ENCODE assay signal across 8 cellular contexts in the genomic region with DNA sequence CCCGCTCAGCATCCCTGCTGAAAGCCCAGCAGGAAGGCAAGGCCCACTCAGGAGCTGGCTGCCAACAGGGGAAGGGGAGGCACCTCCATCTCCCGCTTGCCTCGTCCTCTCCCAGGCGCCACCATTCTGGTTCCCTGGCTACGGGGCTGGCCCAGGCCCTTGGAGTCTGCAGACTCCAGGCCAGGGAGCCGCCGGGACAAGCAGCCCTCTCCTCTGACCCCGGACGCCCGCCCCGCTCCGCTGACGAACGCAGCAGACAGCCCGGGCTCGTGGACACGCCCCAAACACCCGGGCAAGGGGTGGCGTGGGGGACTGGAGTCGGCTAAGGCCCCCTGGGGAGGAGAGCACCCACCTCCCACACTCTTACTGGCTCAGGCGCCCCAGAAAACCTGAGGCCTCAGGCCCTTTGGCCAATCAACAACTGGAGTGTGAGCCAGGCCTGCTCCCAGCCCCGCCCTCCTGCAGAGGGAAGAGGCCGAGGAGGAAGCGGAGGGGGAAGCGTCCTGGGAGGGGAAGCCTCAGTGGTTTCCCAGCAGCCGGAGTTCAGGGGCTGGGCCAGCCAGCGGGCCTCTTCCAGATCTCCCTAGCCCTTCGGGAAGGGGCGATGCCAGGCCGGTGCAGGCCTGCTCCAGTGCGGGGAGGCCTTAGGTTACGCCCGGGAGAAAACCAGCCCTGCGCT. TPM values are rescaled to one million over a fixed set of nuclear protein-coding genes. Genes with fewer than 3 reads are reported as not detected.
DNase-seq lines count a peak whose midpoint lies in the region; ATAC-seq and TF ChIP-seq lines count a peak whose summit lies in the region.

No MANE protein-coding gene starts in this region.

- peak overlapping the region; percentile 14 for H3K4me3 ChIP-seq in epithelial cell of esophagus (ENCODE audit: low read length)
- H3K4me3 ChIP-seq in mesodermal cell (ENCODE audit: extremely low read depth, insufficient read depth, low read length, poor library complexity, severe bottlenecking) = peak overlapping the region; percentile 24

- 7 to 8% methylated on average over 19 to 30 of the region's 34 CpGs for WGBS in mesodermal cell (ENCODE audit: insufficient coverage in 2 of 2), 2 experiments

- H3K4me1 ChIP-seq in mesodermal cell (ENCODE audit: control insufficient read depth, insufficient read depth, low read length, poor library complexity, severe bottlenecking) = peaks cover 44% of the 10 kb centered on the region

- no peaks in the 10 kb centered on the region for H3K36me3 ChIP-seq in mesodermal cell (ENCODE audit: control insufficient read depth, insufficient read depth, low read length)

- in situ Hi-C loops in GM18951 (cut with MboI; ENCODE audit: low sequenced_read_pairs, unreplicated experiment) = no loop called here

- no peak for TF ChIP-seq CTCF in epithelial cell of esophagus (IDR thresholded peaks at IDR 0.05; ENCODE audit: insufficient read depth, low read depth, low read length, missing control alignments)

- DNase-seq in AG08395 (ENCODE audit: low spot score) = peak; percentile 73
- DNase-seq in NCI-H526 treated with DMSO at 0.1 percent for 48 hours (lab: John Stamatoyannopoulos, UW) = peak; percentile 38
- DNase-seq in activated T-cell treated with anti-CD3 and anti-CD28 coated beads for 48 hours (ENCODE audit: low read depth) = peak; percentile 58
- DNase-seq in epithelial cell of esophagus (ENCODE audit: low read depth) = peak; percentile 93
- peak; percentile 10 for DNase-seq in stimulated activated naive CD4-positive, alpha-beta T cell treated with Interleukin-2 at 50 U/mL for 16 hours (lab: John Stamatoyannopoulos, UW)

- peak overlapping the region; percentile 99 for H3K27ac ChIP-seq in mesodermal cell (ENCODE audit: low read depth, low read length, severe bottlenecking)

- H3K9me3 ChIP-seq in mesodermal cell (ENCODE audit: control insufficient read depth, low read length) = no peaks in the 10 kb centered on the region

- no peak for ATAC-seq in GM18909 (IDR thresholded peaks at IDR 0.05; ENCODE audit: poor library complexity, unreplicated experiment)

- peak; percentile 56 for TF ChIP-seq POLR2A in GM18951 (IDR thresholded peaks at IDR 0.05; ENCODE audit: extremely low read depth, insufficient read depth, insufficient read length)

RNA-seq across cellular contexts. Expression of a gene that starts 4.2 kb away (rescaled TPM):
- 15.3 TPM for polyA plus RNA-seq in mesodermal cell (2013, experiment 1 of 2)
- polyA plus RNA-seq in mesodermal cell (2013, experiment 2 of 2) = 12.7 TPM

RNA-seq across cellular contexts. Expression of a gene that starts 59.4 kb away (rescaled TPM):
- polyA plus RNA-seq in mesodermal cell (2013, experiment 1 of 2) = 61.0 TPM
- 56.1 TPM for polyA plus RNA-seq in mesodermal cell (2013, experiment 2 of 2)

Comparison
In these comparisons a context has a peak if more than half of its experiments do, and no peak if none do; other contexts are left out.
1. DNase-seq: peak in every context shown above with its lines; median percentile 93 in epithelial cell of esophagus; 73 in AG08395; 58 in activated T-cell treated with anti-CD3 and anti-CD28 coated beads for 48 hours; 38 in NCI-H526 treated with DMSO at 0.1 percent for 48 hours; 10 in stimulated activated naive CD4-positive, alpha-beta T cell treated with Interleukin-2 at 50 U/mL for 16 hours.